Comparison of ENCODE assay signal across 8 cellular contexts in genomic region chr7:100369105-100369504, GRCh38. TPM values are rescaled to one million over a fixed set of nuclear protein-coding genes. Genes with fewer than 3 reads are reported as not detected.
DNase-seq lines count a peak whose midpoint lies in the region; ATAC-seq and TF ChIP-seq lines count a peak whose summit lies in the region.

No MANE protein-coding gene starts in this region.

- intact Hi-C loops in colonic mucosa (cut with DNase I): no loop called here
- intact Hi-C loops in posterior cingulate gyrus (cut with DNase I): no loop called here

- H3K4me1 ChIP-seq in colonic mucosa: no peaks in the 10 kb centered on the region

- peak; percentile 56 for ATAC-seq in GM21576 (IDR thresholded peaks at IDR 0.05; ENCODE audit: unreplicated experiment)

- no peaks in the 10 kb centered on the region for H3K27me3 ChIP-seq in colonic mucosa

- DNase-seq in GM13976 (ENCODE audit: low spot score) (peak; percentile 83), KBM-7 (peak; percentile 93), colonic mucosa (peak; percentile 43), posterior cingulate gyrus (peak in 8 of 10 donors; percentile 19 to 86 (median 47)), NCI-H524 (lab: John Stamatoyannopoulos, UW) (no peak), NCI-H2107 treated with DMSO at 0.1 percent for 48 hours (lab: John Stamatoyannopoulos, UW; ENCODE audit: unreplicated experiment) (no peak), NCI-H146 treated with DMSO at 0.1 percent for 48 hours (lab: John Stamatoyannopoulos, UW; ENCODE audit: unreplicated experiment) (no peak)

- in situ Hi-C loops in GM13976 (cut with MboI; ENCODE audit: low sequenced_read_pairs, unreplicated experiment) (no loop called here), KBM-7 (cut with MboI; ENCODE audit: low pct_unique_long_range_greater_than_20kb, low sequenced_read_pairs) (no loop called here)

- H3K9me3 ChIP-seq in colonic mucosa: no peaks in the 10 kb centered on the region

- H3K9ac ChIP-seq in colonic mucosa (ENCODE audit: low read depth in 2 of 2, low read length in 2 of 2): no peak overlapping the region

- H3K36me3 ChIP-seq in colonic mucosa: no peaks in the 10 kb centered on the region

- peak overlapping the region; percentile 65 for H3K27ac ChIP-seq in colonic mucosa

- no peak overlapping the region for H3K4me3 ChIP-seq in colonic mucosa

- TF ChIP-seq CTCF in GM13976 (IDR thresholded peaks at IDR 0.05; ENCODE audit: borderline replicate concordance, control extremely low read depth, extremely low read depth, insufficient read depth, missing control alignments) (no peak), colonic mucosa (IDR thresholded peaks at IDR 0.05) (no peak)

RNA-seq across cellular contexts. Expression of gene PILRA, which starts 4.2 kb away (rescaled TPM):
- total RNA-seq in colonic mucosa: 1 to 10 TPM; 1.2 to 3.1 TPM

RNA-seq across cellular contexts. Expression of gene PILRB, which starts 11.2 kb away (rescaled TPM):
- 10 to 100 TPM; 18.2 to 57.9 TPM for total RNA-seq in colonic mucosa

RNA-seq across cellular contexts. Expression of gene ZCWPW1, which starts 59.4 kb away (rescaled TPM):
- 1 to 10 TPM; 1.1 to 1.3 TPM for total RNA-seq in colonic mucosa

Comparison
In these comparisons a context has a peak if more than half of its experiments do, and no peak if none do; other contexts are left out.
1. DNase-seq: peak in GM13976 (single experiment), KBM-7 (single experiment), colonic mucosa (single experiment) and posterior cingulate gyrus (8 of 10); none in NCI-H524 (0 of 2), NCI-H2107 treated with DMSO at 0.1 percent for 48 hours (single experiment) and NCI-H146 treated with DMSO at 0.1 percent for 48 hours (single experiment).